In genomic region chr10:22712246-22712958, GRCh38 we compare ENCODE assay signal across 8 cellular contexts. TPM values are rescaled to one million over a fixed set of nuclear protein-coding genes. Genes with fewer than 3 reads are reported as not detected.
DNase-seq lines count a peak whose midpoint lies in the region; ATAC-seq and TF ChIP-seq lines count a peak whose summit lies in the region.

No MANE protein-coding gene starts in this region.

- peak overlapping the region; percentile 89 for H3K9ac ChIP-seq in HCT116 (ENCODE audit: low read length)
- H3K9ac ChIP-seq in iPS-15b (ENCODE audit: low read depth, low read length): no peak overlapping the region

- peaks cover 34% of the 10 kb centered on the region for H3K36me3 Mint-ChIP-seq in activated CD4-positive, alpha-beta memory T cell treated with anti-CD3 and anti-CD28 coated beads, Interleukin-2, amount 10 ng/mL, durations not matched to agents 7 days and 5 days (ENCODE audit: low read depth)
- peaks cover 11% of the 10 kb centered on the region for H3K36me3 Mint-ChIP-seq in stimulated activated memory B cell treated with anti-CD40 and anti-IgM and Interleukin-4, amounts not matched to agents 10 μg/mL and 1 μg/mL and 100 μg/mL, for 72 hours

- no peak for TF ChIP-seq POLR2A in HCT116 (IDR thresholded peaks at IDR 0.05; ENCODE audit: borderline replicate concordance, extremely low read depth, insufficient read depth, insufficient read length)

- TF ChIP-seq RAD21 in HCT116 (IDR thresholded peaks at IDR 0.05; ENCODE audit: low read depth): no peak

- no peaks in the 10 kb centered on the region for H3K9me3 Mint-ChIP-seq in activated CD4-positive, alpha-beta memory T cell treated with anti-CD3 and anti-CD28 coated beads, Interleukin-2, amount 10 ng/mL, durations not matched to agents 7 days and 5 days
- no peaks in the 10 kb centered on the region for H3K9me3 Mint-ChIP-seq in stimulated activated memory B cell treated with anti-CD40 and anti-IgM and Interleukin-4, amounts not matched to agents 10 μg/mL and 1 μg/mL and 100 μg/mL, for 72 hours

- H3K4me3 ChIP-seq in HCT116 (replicated peaks in 1 of 2; ENCODE audit: low read depth in 1 of 2, low read length in 2 of 2) (peak overlapping the region; percentile 90 to 92), iPS-15b (ENCODE audit: low read depth, low read length) (peak overlapping the region; percentile 94)

- H3K9me3 ChIP-seq in HCT116 (ENCODE audit: control insufficient read depth in 1 of 2, insufficient read depth in 1 of 2, low read depth in 1 of 2, low read length in 2 of 2): no peaks in the 10 kb centered on the region
- no peaks in the 10 kb centered on the region for H3K9me3 ChIP-seq in iPS-15b (ENCODE audit: control insufficient read depth, insufficient read depth, low read length)

- DNase-seq in HCT116 (ENCODE audit: low read depth, low spot score) (no peak), NCI-H526 treated with DMSO at 0.1 percent for 48 hours (lab: John Stamatoyannopoulos, UW) (no peak), mesenteric fat pad (ENCODE audit: low spot score) (no peak), iPS-NIHi11 (ENCODE audit: low spot score) (no peak)
- DNase-seq in activated CD4-positive, alpha-beta memory T cell treated with anti-CD3 and anti-CD28 coated beads, Interleukin-2, amount 10 ng/mL, durations not matched to agents 7 days and 5 days: no peak

- H4K20me1 ChIP-seq in HCT116 (ENCODE audit: insufficient read depth): peaks cover 20% of the 10 kb centered on the region; the same call in 1 of the 2 replicates

- H3K36me3 ChIP-seq in HCT116 (ENCODE audit: control insufficient read depth in 1 of 2, insufficient read depth in 2 of 2, low read length in 2 of 2) (no peaks in the 10 kb centered on the region), iPS-15b (ENCODE audit: control insufficient read depth, insufficient read depth, low read length) (no peaks in the 10 kb centered on the region)

- H3K4me1 ChIP-seq in HCT116 (ENCODE audit: control insufficient read depth in 1 of 2, insufficient read depth in 2 of 2, low read length in 2 of 2): peaks cover 8 to 27% of the 10 kb centered on the region in 2 experiments; a peak in 3 of 4 replicates
- peaks cover 11% of the 10 kb centered on the region for H3K4me1 ChIP-seq in iPS-15b (ENCODE audit: control insufficient read depth, insufficient read depth, low read length)

- H3K27ac Mint-ChIP-seq in activated CD4-positive, alpha-beta memory T cell treated with anti-CD3 and anti-CD28 coated beads, Interleukin-2, amount 10 ng/mL, durations not matched to agents 7 days and 5 days: peak overlapping the region; percentile 84
- H3K27ac Mint-ChIP-seq in stimulated activated memory B cell treated with anti-CD40 and anti-IgM and Interleukin-4, amounts not matched to agents 10 μg/mL and 1 μg/mL and 100 μg/mL, for 72 hours: peak overlapping the region; percentile 82

- peaks cover 68% of the 10 kb centered on the region for H3K79me2 ChIP-seq in HCT116 (ENCODE audit: insufficient read depth, low read length)

- RAD21 ChIA-PET in HCT116 (lab: Charles Lee; ENCODE audit: low non-redundant PET in 1 of 2, low total read pairs in 2 of 2, uncharacterized antibody in 2 of 2, unreplicated experiment in 2 of 2): interaction anchor here in 1 of 2 experiments (0.7 kb wide), 1 partner anchor 987 kb away, joined by 4 read pairs; no protein-coding TSS in a partner anchor

- CTCF ChIA-PET in HCT116 (lab: Charles Lee): no interaction called here
- CTCF ChIA-PET in activated CD4-positive, alpha-beta memory T cell treated with anti-CD3 and anti-CD28 coated beads, Interleukin-2, amount 10 ng/mL, durations not matched to agents 7 days and 5 days (lab: Charles Lee): interaction anchor here (0.7 to 1.0 kb wide), 2 partner anchors 11 to 97 kb away, joined by 3 read pairs; no protein-coding TSS in a partner anchor

- TF ChIP-seq CTCF in HCT116 (IDR thresholded peaks at IDR 0.05 in 2 of 3, conservative IDR thresholded peaks at IDR 0.05 in 1 of 3; ENCODE audit: borderline replicate concordance in 1 of 3, insufficient read depth in 1 of 3, low read depth in 2 of 3, low read length in 2 of 3): no peak

- no peaks in the 10 kb centered on the region for H3K9me2 ChIP-seq in HCT116 (ENCODE audit: insufficient read depth)

- peak overlapping the region; percentile 92 for H3K4me2 ChIP-seq in HCT116 (ENCODE audit: low read length)

- H3K27me3 ChIP-seq in HCT116 (ENCODE audit: insufficient read depth, low read length) (no peaks in the 10 kb centered on the region), iPS-15b (ENCODE audit: control insufficient read depth, insufficient read depth, low read length) (peaks cover 10% of the 10 kb centered on the region)

- H3K4me1 Mint-ChIP-seq in activated CD4-positive, alpha-beta memory T cell treated with anti-CD3 and anti-CD28 coated beads, Interleukin-2, amount 10 ng/mL, durations not matched to agents 7 days and 5 days: peaks cover 48% of the 10 kb centered on the region
- H3K4me1 Mint-ChIP-seq in stimulated activated memory B cell treated with anti-CD40 and anti-IgM and Interleukin-4, amounts not matched to agents 10 μg/mL and 1 μg/mL and 100 μg/mL, for 72 hours: peaks cover 56% of the 10 kb centered on the region

- intact Hi-C loops in HCT116 (cut with micrococcal nuclease): no loop called here

- no TSS peak for BruUV-seq in HCT116 (replicated peaks; lab: Mats Ljungman, UMichigan)

- peak overlapping the region; percentile 85 for H3K4me3 Mint-ChIP-seq in activated CD4-positive, alpha-beta memory T cell treated with anti-CD3 and anti-CD28 coated beads, Interleukin-2, amount 10 ng/mL, durations not matched to agents 7 days and 5 days
- H3K4me3 Mint-ChIP-seq in stimulated activated memory B cell treated with anti-CD40 and anti-IgM and Interleukin-4, amounts not matched to agents 10 μg/mL and 1 μg/mL and 100 μg/mL, for 72 hours: peak overlapping the region; percentile 91

- POLR2A ChIA-PET in HCT116 (lab: Charles Lee): no interaction called here
- POLR2A ChIA-PET in activated CD4-positive, alpha-beta memory T cell treated with anti-CD3 and anti-CD28 coated beads, Interleukin-2, amount 10 ng/mL, durations not matched to agents 7 days and 5 days (lab: Charles Lee): interaction anchor here (0.8 to 5.8 kb wide), 19 partner anchors 9 to 483 kb away, joined by 3 to 114 read pairs (median 16); partner anchors contain the start of gene COMMD3

- ATAC-seq in HCT116: no peak
- ATAC-seq in stimulated activated memory B cell treated with anti-CD40 and anti-IgM and Interleukin-4, amounts not matched to agents 10 μg/mL and 1 μg/mL and 100 μg/mL, for 72 hours: no peak
- ATAC-seq in GM18907 (IDR thresholded peaks at IDR 0.05; ENCODE audit: unreplicated experiment): no peak

- no peaks in the 10 kb centered on the region for H3K27me3 Mint-ChIP-seq in activated CD4-positive, alpha-beta memory T cell treated with anti-CD3 and anti-CD28 coated beads, Interleukin-2, amount 10 ng/mL, durations not matched to agents 7 days and 5 days
- H3K27me3 Mint-ChIP-seq in stimulated activated memory B cell treated with anti-CD40 and anti-IgM and Interleukin-4, amounts not matched to agents 10 μg/mL and 1 μg/mL and 100 μg/mL, for 72 hours: no peaks in the 10 kb centered on the region

- H2AFZ ChIP-seq in HCT116 (ENCODE audit: low read depth, low read length, poor library complexity, severe bottlenecking): no peak overlapping the region

- H3K27ac ChIP-seq in HCT116 (ENCODE audit: low read depth, low read length): no peak overlapping the region

TF ChIP-seq in HCT116, 20 proteins besides CTCF, POLR2A, EP300 and RAD21 (continues in another document):
- TF ChIP-seq CEBPB (IDR thresholded peaks at IDR 0.05; ENCODE audit: low read depth): no peak
- TF ChIP-seq, protein P1, sequence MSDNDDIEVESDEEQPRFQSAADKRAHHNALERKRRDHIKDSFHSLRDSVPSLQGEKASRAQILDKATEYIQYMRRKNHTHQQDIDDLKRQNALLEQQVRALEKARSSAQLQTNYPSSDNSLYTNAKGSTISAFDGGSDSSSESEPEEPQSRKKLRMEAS (IDR thresholded peaks at IDR 0.05): no peak
- no peak for TF ChIP-seq YY1 (IDR thresholded peaks at IDR 0.05; ENCODE audit: extremely low read depth, insufficient replicate concordance, low read depth, low read length)
- TF ChIP-seq ZNF274 (IDR thresholded peaks at IDR 0.05; ENCODE audit: low read depth, low read length): no peak
- no peak for TF ChIP-seq CBX3 (IDR thresholded peaks at IDR 0.05; ENCODE audit: low read depth)
- TF ChIP-seq, protein P2, sequence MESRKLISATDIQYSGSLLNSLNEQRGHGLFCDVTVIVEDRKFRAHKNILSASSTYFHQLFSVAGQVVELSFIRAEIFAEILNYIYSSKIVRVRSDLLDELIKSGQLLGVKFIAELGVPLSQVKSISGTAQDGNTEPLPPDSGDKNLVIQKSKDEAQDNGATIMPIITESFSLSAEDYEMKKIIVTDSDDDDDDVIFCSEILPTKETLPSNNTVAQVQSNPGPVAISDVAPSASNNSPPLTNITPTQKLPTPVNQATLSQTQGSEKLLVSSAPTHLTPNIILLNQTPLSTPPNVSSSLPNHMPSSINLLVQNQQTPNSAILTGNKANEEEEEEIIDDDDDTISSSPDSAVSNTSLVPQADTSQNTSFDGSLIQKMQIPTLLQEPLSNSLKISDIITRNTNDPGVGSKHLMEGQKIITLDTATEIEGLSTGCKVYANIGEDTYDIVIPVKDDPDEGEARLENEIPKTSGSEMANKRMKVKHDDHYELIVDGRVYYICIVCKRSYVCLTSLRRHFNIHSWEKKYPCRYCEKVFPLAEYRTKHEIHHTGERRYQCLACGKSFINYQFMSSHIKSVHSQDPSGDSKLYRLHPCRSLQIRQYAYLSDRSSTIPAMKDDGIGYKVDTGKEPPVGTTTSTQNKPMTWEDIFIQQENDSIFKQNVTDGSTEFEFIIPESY (IDR thresholded peaks at IDR 0.05; ENCODE audit: extremely low read depth, insufficient replicate concordance, low read length): no peak

RNA-seq across cellular contexts. Expression of gene PIP4K2A, which starts 2.0 kb away (rescaled TPM):
- 41.9 TPM for total RNA-seq in HCT116 (2021; ENCODE audit: unreplicated experiment)
- polyA plus RNA-seq in HCT116 (2012): 19.1 and 20.2 TPM in 2 replicates
- total RNA-seq in activated CD4-positive, alpha-beta memory T cell treated with anti-CD3 and anti-CD28 coated beads, Interleukin-2, amount 10 ng/mL, durations not matched to agents 7 days and 5 days: 100 to 1,000 TPM; 126 to 137 TPM
- total RNA-seq in mesenteric fat pad: 49.6 TPM
